ENCODE assay signal across 2 cellular contexts in the genomic region with DNA sequence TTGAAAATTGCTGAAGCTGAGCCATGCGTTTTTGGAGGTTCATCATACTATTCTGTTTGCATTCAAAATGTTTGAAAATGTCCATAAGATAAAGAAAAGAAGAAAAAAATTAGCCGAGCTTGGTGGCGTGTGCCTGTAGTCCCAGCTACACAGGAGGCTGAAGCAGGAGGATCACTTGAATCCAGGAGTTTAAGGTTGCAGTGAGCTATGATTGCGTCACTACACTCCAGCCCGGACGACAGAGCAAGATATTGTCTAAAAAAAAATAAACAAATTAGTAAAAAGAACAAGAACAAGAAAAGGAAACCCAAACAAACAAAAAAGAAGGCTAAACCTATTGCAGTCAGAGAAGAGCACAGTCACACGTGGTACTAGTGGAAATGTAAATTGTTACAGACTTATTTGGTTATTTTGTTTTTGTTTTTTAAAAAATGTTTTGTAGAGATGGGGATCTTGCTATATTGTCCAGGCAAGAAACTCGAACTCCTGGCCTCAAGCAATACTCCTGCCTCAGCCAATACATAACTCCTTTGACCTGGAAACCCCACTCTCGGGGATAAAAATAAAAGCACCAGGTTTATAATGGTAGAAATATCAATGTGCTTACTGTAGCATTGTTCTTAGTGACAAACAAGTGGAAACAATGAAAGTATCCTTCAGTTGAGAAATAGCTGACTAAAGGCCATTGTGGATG.
TF ChIP-seq lines count a peak whose summit lies in the region.

No MANE protein-coding gene starts in this region.

TF ChIP-seq in K562, 482 proteins besides CTCF, POLR2A, EP300 and RAD21 (continued from another document):
- TF ChIP-seq, protein P1, sequence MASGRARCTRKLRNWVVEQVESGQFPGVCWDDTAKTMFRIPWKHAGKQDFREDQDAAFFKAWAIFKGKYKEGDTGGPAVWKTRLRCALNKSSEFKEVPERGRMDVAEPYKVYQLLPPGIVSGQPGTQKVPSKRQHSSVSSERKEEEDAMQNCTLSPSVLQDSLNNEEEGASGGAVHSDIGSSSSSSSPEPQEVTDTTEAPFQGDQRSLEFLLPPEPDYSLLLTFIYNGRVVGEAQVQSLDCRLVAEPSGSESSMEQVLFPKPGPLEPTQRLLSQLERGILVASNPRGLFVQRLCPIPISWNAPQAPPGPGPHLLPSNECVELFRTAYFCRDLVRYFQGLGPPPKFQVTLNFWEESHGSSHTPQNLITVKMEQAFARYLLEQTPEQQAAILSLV (tag; IDR thresholded peaks at IDR 0.05), result no peak
- TF ChIP-seq NFYB (IDR thresholded peaks at IDR 0.05; ENCODE audit: extremely low read depth, insufficient read length), result no peak
- no peak for TF ChIP-seq RFX1 (IDR thresholded peaks at IDR 0.05)
- TF ChIP-seq, protein P2, sequence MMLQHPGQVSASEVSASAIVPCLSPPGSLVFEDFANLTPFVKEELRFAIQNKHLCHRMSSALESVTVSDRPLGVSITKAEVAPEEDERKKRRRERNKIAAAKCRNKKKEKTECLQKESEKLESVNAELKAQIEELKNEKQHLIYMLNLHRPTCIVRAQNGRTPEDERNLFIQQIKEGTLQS (IDR thresholded peaks at IDR 0.05), result peak; percentile 65
- TF ChIP-seq, protein P2 (CRISPR knock-in tag; conservative IDR thresholded peaks at IDR 0.05), result no peak
- TF ChIP-seq PTTG1 (tag; IDR thresholded peaks at IDR 0.05; ENCODE audit: low read depth), result no peak
- TF ChIP-seq CEBPB (tag; IDR thresholded peaks at IDR 0.05), result peak; percentile 68
- peak; percentile 64 for TF ChIP-seq ZNF121 (CRISPR knock-in tag; conservative IDR thresholded peaks at IDR 0.05)
- TF ChIP-seq ZNF146 (CRISPR knock-in tag; IDR thresholded peaks at IDR 0.05; ENCODE audit: unreplicated experiment), result no peak
- no peak for TF ChIP-seq ZNF175 (CRISPR knock-in tag; IDR thresholded peaks at IDR 0.05; ENCODE audit: low read depth)
- TF ChIP-seq MCM3 (IDR thresholded peaks at IDR 0.05), result no peak
- TF ChIP-seq, protein P3, sequence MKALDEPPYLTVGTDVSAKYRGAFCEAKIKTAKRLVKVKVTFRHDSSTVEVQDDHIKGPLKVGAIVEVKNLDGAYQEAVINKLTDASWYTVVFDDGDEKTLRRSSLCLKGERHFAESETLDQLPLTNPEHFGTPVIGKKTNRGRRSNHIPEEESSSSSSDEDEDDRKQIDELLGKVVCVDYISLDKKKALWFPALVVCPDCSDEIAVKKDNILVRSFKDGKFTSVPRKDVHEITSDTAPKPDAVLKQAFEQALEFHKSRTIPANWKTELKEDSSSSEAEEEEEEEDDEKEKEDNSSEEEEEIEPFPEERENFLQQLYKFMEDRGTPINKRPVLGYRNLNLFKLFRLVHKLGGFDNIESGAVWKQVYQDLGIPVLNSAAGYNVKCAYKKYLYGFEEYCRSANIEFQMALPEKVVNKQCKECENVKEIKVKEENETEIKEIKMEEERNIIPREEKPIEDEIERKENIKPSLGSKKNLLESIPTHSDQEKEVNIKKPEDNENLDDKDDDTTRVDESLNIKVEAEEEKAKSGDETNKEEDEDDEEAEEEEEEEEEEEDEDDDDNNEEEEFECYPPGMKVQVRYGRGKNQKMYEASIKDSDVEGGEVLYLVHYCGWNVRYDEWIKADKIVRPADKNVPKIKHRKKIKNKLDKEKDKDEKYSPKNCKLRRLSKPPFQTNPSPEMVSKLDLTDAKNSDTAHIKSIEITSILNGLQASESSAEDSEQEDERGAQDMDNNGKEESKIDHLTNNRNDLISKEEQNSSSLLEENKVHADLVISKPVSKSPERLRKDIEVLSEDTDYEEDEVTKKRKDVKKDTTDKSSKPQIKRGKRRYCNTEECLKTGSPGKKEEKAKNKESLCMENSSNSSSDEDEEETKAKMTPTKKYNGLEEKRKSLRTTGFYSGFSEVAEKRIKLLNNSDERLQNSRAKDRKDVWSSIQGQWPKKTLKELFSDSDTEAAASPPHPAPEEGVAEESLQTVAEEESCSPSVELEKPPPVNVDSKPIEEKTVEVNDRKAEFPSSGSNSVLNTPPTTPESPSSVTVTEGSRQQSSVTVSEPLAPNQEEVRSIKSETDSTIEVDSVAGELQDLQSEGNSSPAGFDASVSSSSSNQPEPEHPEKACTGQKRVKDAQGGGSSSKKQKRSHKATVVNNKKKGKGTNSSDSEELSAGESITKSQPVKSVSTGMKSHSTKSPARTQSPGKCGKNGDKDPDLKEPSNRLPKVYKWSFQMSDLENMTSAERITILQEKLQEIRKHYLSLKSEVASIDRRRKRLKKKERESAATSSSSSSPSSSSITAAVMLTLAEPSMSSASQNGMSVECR (CRISPR knock-in tag; IDR thresholded peaks at IDR 0.05), result no peak
- TF ChIP-seq RAD51 (IDR thresholded peaks at IDR 0.05; ENCODE audit: borderline replicate concordance, low read depth), result no peak
- TF ChIP-seq SRSF9 (IDR thresholded peaks at IDR 0.05; ENCODE audit: borderline replicate concordance, low read depth, low read length), result no peak
- TF ChIP-seq TARDBP (IDR thresholded peaks at IDR 0.05), result no peak
- TF ChIP-seq FOXP1 (CRISPR knock-in tag; IDR thresholded peaks at IDR 0.05), result no peak
- TF ChIP-seq CEBPG (CRISPR knock-in tag; IDR thresholded peaks at IDR 0.05), result peak; percentile 52; the same call in 1 of the 2 replicates
- TF ChIP-seq CEBPG (tag; conservative IDR thresholded peaks at IDR 0.05 in 1 of 2, IDR thresholded peaks at IDR 0.05 in 1 of 2), result no peak

TF ChIP-seq in GM23338, 12 proteins besides CTCF, POLR2A, EP300 and RAD21 (continued from another document):
- TF ChIP-seq, protein P4, sequence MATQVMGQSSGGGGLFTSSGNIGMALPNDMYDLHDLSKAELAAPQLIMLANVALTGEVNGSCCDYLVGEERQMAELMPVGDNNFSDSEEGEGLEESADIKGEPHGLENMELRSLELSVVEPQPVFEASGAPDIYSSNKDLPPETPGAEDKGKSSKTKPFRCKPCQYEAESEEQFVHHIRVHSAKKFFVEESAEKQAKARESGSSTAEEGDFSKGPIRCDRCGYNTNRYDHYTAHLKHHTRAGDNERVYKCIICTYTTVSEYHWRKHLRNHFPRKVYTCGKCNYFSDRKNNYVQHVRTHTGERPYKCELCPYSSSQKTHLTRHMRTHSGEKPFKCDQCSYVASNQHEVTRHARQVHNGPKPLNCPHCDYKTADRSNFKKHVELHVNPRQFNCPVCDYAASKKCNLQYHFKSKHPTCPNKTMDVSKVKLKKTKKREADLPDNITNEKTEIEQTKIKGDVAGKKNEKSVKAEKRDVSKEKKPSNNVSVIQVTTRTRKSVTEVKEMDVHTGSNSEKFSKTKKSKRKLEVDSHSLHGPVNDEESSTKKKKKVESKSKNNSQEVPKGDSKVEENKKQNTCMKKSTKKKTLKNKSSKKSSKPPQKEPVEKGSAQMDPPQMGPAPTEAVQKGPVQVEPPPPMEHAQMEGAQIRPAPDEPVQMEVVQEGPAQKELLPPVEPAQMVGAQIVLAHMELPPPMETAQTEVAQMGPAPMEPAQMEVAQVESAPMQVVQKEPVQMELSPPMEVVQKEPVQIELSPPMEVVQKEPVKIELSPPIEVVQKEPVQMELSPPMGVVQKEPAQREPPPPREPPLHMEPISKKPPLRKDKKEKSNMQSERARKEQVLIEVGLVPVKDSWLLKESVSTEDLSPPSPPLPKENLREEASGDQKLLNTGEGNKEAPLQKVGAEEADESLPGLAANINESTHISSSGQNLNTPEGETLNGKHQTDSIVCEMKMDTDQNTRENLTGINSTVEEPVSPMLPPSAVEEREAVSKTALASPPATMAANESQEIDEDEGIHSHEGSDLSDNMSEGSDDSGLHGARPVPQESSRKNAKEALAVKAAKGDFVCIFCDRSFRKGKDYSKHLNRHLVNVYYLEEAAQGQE (IDR thresholded peaks at IDR 0.05; ENCODE audit: unreplicated experiment), result no peak
